2 cellular contexts compared by ENCODE assay signal in genomic region chr14:67935371-67935770, GRCh38.
TF ChIP-seq lines count a peak whose summit lies in the region.

No MANE protein-coding gene starts in this region.

TF ChIP-seq in GM23338, 12 proteins besides CTCF, POLR2A, EP300 and RAD21 (continued from another document):
- TF ChIP-seq ZNF462 (CRISPR knock-in tag; IDR thresholded peaks at IDR 0.05) (no peak), ETS1 (IDR thresholded peaks at IDR 0.05) (no peak), POLR2AphosphoS5 (IDR thresholded peaks at IDR 0.05; ENCODE audit: low read depth) (no peak), JUNB (IDR thresholded peaks at IDR 0.05; ENCODE audit: unreplicated experiment) (no peak), ZNF114 (CRISPR knock-in tag; IDR thresholded peaks at IDR 0.05) (no peak), REST (IDR thresholded peaks at IDR 0.05; ENCODE audit: unreplicated experiment) (no peak), STAT1 (IDR thresholded peaks at IDR 0.05; ENCODE audit: unreplicated experiment) (no peak)

TF ChIP-seq in IMR-90, 13 proteins besides CTCF, POLR2A, EP300 and RAD21 (continued from another document):
- TF ChIP-seq, protein P1, sequence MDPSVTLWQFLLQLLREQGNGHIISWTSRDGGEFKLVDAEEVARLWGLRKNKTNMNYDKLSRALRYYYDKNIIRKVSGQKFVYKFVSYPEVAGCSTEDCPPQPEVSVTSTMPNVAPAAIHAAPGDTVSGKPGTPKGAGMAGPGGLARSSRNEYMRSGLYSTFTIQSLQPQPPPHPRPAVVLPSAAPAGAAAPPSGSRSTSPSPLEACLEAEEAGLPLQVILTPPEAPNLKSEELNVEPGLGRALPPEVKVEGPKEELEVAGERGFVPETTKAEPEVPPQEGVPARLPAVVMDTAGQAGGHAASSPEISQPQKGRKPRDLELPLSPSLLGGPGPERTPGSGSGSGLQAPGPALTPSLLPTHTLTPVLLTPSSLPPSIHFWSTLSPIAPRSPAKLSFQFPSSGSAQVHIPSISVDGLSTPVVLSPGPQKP (IDR thresholded peaks at IDR 0.05; ENCODE audit: borderline replicate concordance, low read depth, low read length), result no peak
- TF ChIP-seq USF2 (IDR thresholded peaks at IDR 0.05; ENCODE audit: low read depth, low read length), result no peak
- TF ChIP-seq MAFK (IDR thresholded peaks at IDR 0.05; ENCODE audit: low read depth, low read length), result no peak
- no peak for TF ChIP-seq MAZ (IDR thresholded peaks at IDR 0.05; ENCODE audit: borderline replicate concordance, low read depth, low read length)
- no peak for TF ChIP-seq MXI1 (IDR thresholded peaks at IDR 0.05; ENCODE audit: borderline replicate concordance, low read depth, low read length)
